16 cellular contexts compared by ENCODE assay signal in genomic region chr17:61450641-61451537, GRCh38. TPM values are rescaled to one million over a fixed set of nuclear protein-coding genes. Genes with fewer than 3 reads are reported as not detected.
DNase-seq lines count a peak whose midpoint lies in the region; ATAC-seq and TF ChIP-seq lines count a peak whose summit lies in the region.
"Had no signal": no experiment of that assay in that cellular context is flagged by ENCODE, and none has a peak within 500 bp of the region (broad histone marks: within the 10 kb centered on the region; RNA-seq: fewer than 3 reads in every experiment).

No MANE protein-coding gene starts in this region.

- TF ChIP-seq CTCF in GM12872 (IDR thresholded peaks at IDR 0.05; ENCODE audit: insufficient read depth, low read depth, low read length) (peak; percentile 14; the same call in 1 of the 3 replicates), glutamatergic neuron (IDR thresholded peaks at IDR 0.05; ENCODE audit: partially characterized antibody, unreplicated experiment) (no peak), osteocyte (IDR thresholded peaks at IDR 0.05) (no peak)

- peaks cover 4% of the 10 kb centered on the region for H3K36me3 Mint-ChIP-seq in IgD-negative memory B cell
- no peaks in the 10 kb centered on the region for H3K36me3 Mint-ChIP-seq in glutamatergic neuron (ENCODE audit: unreplicated experiment)
- peaks cover 4% of the 10 kb centered on the region for H3K36me3 Mint-ChIP-seq in osteocyte (ENCODE audit: unreplicated experiment)

- H3K4me1 Mint-ChIP-seq in IgD-negative memory B cell: peaks cover 4 to 17% (median 7%) of the 10 kb centered on the region in 3 donors
- H3K4me1 Mint-ChIP-seq in glutamatergic neuron (ENCODE audit: low read depth, unreplicated experiment): peaks cover 2% of the 10 kb centered on the region
- peaks cover 14% of the 10 kb centered on the region for H3K4me1 Mint-ChIP-seq in osteocyte (ENCODE audit: unreplicated experiment)

- H3K27ac Mint-ChIP-seq in IgD-negative memory B cell: peak overlapping the region in 2 of 3 donors; percentile 53 to 59
- H3K27ac Mint-ChIP-seq in glutamatergic neuron (ENCODE audit: unreplicated experiment): no peak overlapping the region
- no peak overlapping the region for H3K27ac Mint-ChIP-seq in osteocyte (ENCODE audit: unreplicated experiment)
- H3K27ac Mint-ChIP-seq: activated B cell treated with CpG ODN at 0.5 μM for 24 hours; activated T-cell treated with anti-CD3 and anti-CD28 coated beads, Interleukin-2, amount 50 U/mL, for 24 hours had no signal

- no peak for DNase-seq in glutamatergic neuron
- DNase-seq in osteocyte (ENCODE audit: extremely low spot score, unreplicated experiment): peak; percentile 69
- DNase-seq in DMS153 (lab: John Stamatoyannopoulos, UW): no peak
- no peak for DNase-seq in activated CD4-positive, alpha-beta T cell treated with anti-CD3 and anti-CD28 coated beads, Interleukin-2, amount 50 U/mL, for 48 hours
- DNase-seq: activated B cell treated with CpG ODN at 0.5 μM for 24 hours; activated T-cell treated with anti-CD3 and anti-CD28 coated beads, Interleukin-2, amount 50 U/mL, for 24 hours; hippocampal formation; NCI-H1436; NCI-H748 treated with DMSO at 0.1 percent for 48 hours; testis had no signal

- peak overlapping the region in 2 of 4 donors; percentile 40 to 70 for H3K4me3 Mint-ChIP-seq in IgD-negative memory B cell
- peak overlapping the region; percentile 59 for H3K4me3 Mint-ChIP-seq in glutamatergic neuron (ENCODE audit: unreplicated experiment)
- H3K4me3 Mint-ChIP-seq in osteocyte (ENCODE audit: unreplicated experiment): no peak overlapping the region
- H3K4me3 Mint-ChIP-seq: activated B cell treated with CpG ODN at 0.5 μM for 24 hours; activated T-cell treated with anti-CD3 and anti-CD28 coated beads, Interleukin-2, amount 50 U/mL, for 24 hours had no signal

- ATAC-seq in HG03565 (IDR thresholded peaks at IDR 0.05; ENCODE audit: unreplicated experiment) (no peak), GM18907 (IDR thresholded peaks at IDR 0.05; ENCODE audit: unreplicated experiment) (no peak)

- H3K9me3 Mint-ChIP-seq in IgD-negative memory B cell (peaks cover 0 to 2% (median 1%) of the 10 kb centered on the region in 3 donors), glutamatergic neuron (ENCODE audit: unreplicated experiment) (peaks cover 10% of the 10 kb centered on the region), osteocyte (ENCODE audit: unreplicated experiment) (no peaks in the 10 kb centered on the region)
- H3K9me3 Mint-ChIP-seq: activated B cell treated with CpG ODN at 0.5 μM for 24 hours; activated T-cell treated with anti-CD3 and anti-CD28 coated beads, Interleukin-2, amount 50 U/mL, for 24 hours had no signal

- H3K27me3 Mint-ChIP-seq in IgD-negative memory B cell (peaks cover 49% of the 10 kb centered on the region), glutamatergic neuron (ENCODE audit: unreplicated experiment) (peaks cover 27% of the 10 kb centered on the region), osteocyte (ENCODE audit: unreplicated experiment) (peaks cover 56% of the 10 kb centered on the region)

RNA-seq across cellular contexts. Expression of gene TBX4, which starts 1.3 kb away (rescaled TPM):
- polyA plus RNA-seq in IgD-negative memory B cell: not detected
- total RNA-seq in glutamatergic neuron (ENCODE audit: unreplicated experiment) (not detected), osteocyte (not detected in 2 replicates)
- total RNA-seq: activated B cell treated with CpG ODN at 0.5 μM for 24 hours, GM23248, right cardiac atrium had no signal
- polyA plus RNA-seq: GM23248 had no signal

RNA-seq across cellular contexts. Expression of gene TBX2, which starts 51.2 kb away (rescaled TPM):
- not detected for polyA plus RNA-seq in IgD-negative memory B cell
- total RNA-seq in glutamatergic neuron (ENCODE audit: unreplicated experiment) (5.4 TPM), osteocyte (24.6 and 25.9 TPM in 2 replicates)
- total RNA-seq: activated B cell treated with CpG ODN at 0.5 μM for 24 hours had no signal

Comparison
In these comparisons a context has a peak if more than half of its experiments do, and no peak if none do; other contexts are left out.
1. H3K27ac Mint-ChIP-seq: peak in IgD-negative memory B cell (2 of 3); none in glutamatergic neuron (single experiment) and osteocyte (single experiment).